8 cellular contexts compared by ENCODE assay signal in genomic region chr22:42344391-42344861, GRCh38.
DNase-seq lines count a peak whose midpoint lies in the region; ATAC-seq and TF ChIP-seq lines count a peak whose summit lies in the region.

No MANE protein-coding gene starts in this region.

- CTCF ChIA-PET in activated naive CD4-positive, alpha-beta T cell treated with anti-CD3 and anti-CD28 coated beads, Interleukin-2, amount 10 ng/mL, durations not matched to agents 7 days and 5 days (lab: Charles Lee) = no interaction called here

- H3K27ac Mint-ChIP-seq in activated naive CD4-positive, alpha-beta T cell treated with anti-CD3 and anti-CD28 coated beads, Interleukin-2, amount 10 ng/mL, durations not matched to agents 7 days and 5 days = no peak overlapping the region

- TF ChIP-seq POLR2A in breast epithelium (IDR thresholded peaks at IDR 0.05) (no peak), upper lobe of left lung (IDR thresholded peaks at IDR 0.05) (peak in 1 of 4 donors; percentile 34)

- no peak for TF ChIP-seq CTCF in breast epithelium (IDR thresholded peaks at IDR 0.05)
- no peak for TF ChIP-seq CTCF in left lung (IDR thresholded peaks at IDR 0.05)
- no peak for TF ChIP-seq CTCF in upper lobe of left lung (IDR thresholded peaks at IDR 0.05)

- H3K27ac ChIP-seq in breast epithelium (peak overlapping the region; percentile 65 to 85), left lung (no peak overlapping the region), upper lobe of left lung (peak overlapping the region; percentile 2 to 75 (median 36))

- DNase-seq in activated naive CD4-positive, alpha-beta T cell treated with anti-CD3 and anti-CD28 coated beads, Interleukin-2, amount 10 ng/mL, durations not matched to agents 7 days and 5 days = no peak
- no peak for DNase-seq in activated naive CD4-positive, alpha-beta T cell (lab: John Stamatoyannopoulos, UW)
- no peak for DNase-seq in breast epithelium (ENCODE audit: low spot score in 2 of 2)
- peak in 1 of 2 donors; percentile 53 for DNase-seq in left lung
- peak; percentile 50 to 86 for DNase-seq in upper lobe of left lung
- no peak for DNase-seq in stimulated activated naive CD4-positive, alpha-beta T cell treated with Interleukin-2 at 50 U/mL for 16 hours (lab: John Stamatoyannopoulos, UW)

- H3K27me3 ChIP-seq in breast epithelium = no peaks in the 10 kb centered on the region
- H3K27me3 ChIP-seq in left lung = peaks cover 0 to 64% of the 10 kb centered on the region in 2 donors
- peaks cover 0 to 3% (median 0%) of the 10 kb centered on the region in 4 donors for H3K27me3 ChIP-seq in upper lobe of left lung

- 48 to 60% methylated on average over 9 to 22 of the region's 27 CpGs for WGBS in upper lobe of left lung, 2 donors

- TF ChIP-seq EP300 in upper lobe of left lung (IDR thresholded peaks at IDR 0.05) = no peak

- H3K4me1 Mint-ChIP-seq in activated naive CD4-positive, alpha-beta T cell treated with anti-CD3 and anti-CD28 coated beads, Interleukin-2, amount 10 ng/mL, durations not matched to agents 7 days and 5 days = peaks cover 7% of the 10 kb centered on the region

- intact Hi-C loops in breast epithelium (cut with DNase I; ENCODE audit: low total_unique reads) = no loop called here
- intact Hi-C loops in left lung (cut with DNase I) = no loop called here

- no peaks in the 10 kb centered on the region for H3K9me3 Mint-ChIP-seq in activated naive CD4-positive, alpha-beta T cell treated with anti-CD3 and anti-CD28 coated beads, Interleukin-2, amount 10 ng/mL, durations not matched to agents 7 days and 5 days

- H3K4me3 Mint-ChIP-seq in activated naive CD4-positive, alpha-beta T cell treated with anti-CD3 and anti-CD28 coated beads, Interleukin-2, amount 10 ng/mL, durations not matched to agents 7 days and 5 days = peak overlapping the region; percentile 58

- H3K9me3 ChIP-seq in breast epithelium (no peaks in the 10 kb centered on the region), left lung (no peaks in the 10 kb centered on the region), upper lobe of left lung (no peaks in the 10 kb centered on the region)

- H3K36me3 Mint-ChIP-seq in activated naive CD4-positive, alpha-beta T cell treated with anti-CD3 and anti-CD28 coated beads, Interleukin-2, amount 10 ng/mL, durations not matched to agents 7 days and 5 days = no peaks in the 10 kb centered on the region

- peak overlapping the region; percentile 32 to 69 (median 46) for H3K4me3 ChIP-seq in breast epithelium
- H3K4me3 ChIP-seq in left lung = peak overlapping the region in 1 of 2 donors; percentile 5
- H3K4me3 ChIP-seq in upper lobe of left lung = peak overlapping the region in 3 of 4 donors; percentile 37 to 46 (median 39)

- peaks cover 58% of the 10 kb centered on the region for H3K27me3 Mint-ChIP-seq in activated naive CD4-positive, alpha-beta T cell treated with anti-CD3 and anti-CD28 coated beads, Interleukin-2, amount 10 ng/mL, durations not matched to agents 7 days and 5 days

- H3K36me3 ChIP-seq in breast epithelium = no peaks in the 10 kb centered on the region
- H3K36me3 ChIP-seq in left lung = no peaks in the 10 kb centered on the region
- no peaks in the 10 kb centered on the region for H3K36me3 ChIP-seq in upper lobe of left lung

- ATAC-seq in left lung (peak; percentile 67), upper lobe of left lung (ENCODE audit: low FRiP score in 2 of 2) (peak in 1 of 2 donors; percentile 50), GM18870 (IDR thresholded peaks at IDR 0.05; ENCODE audit: unreplicated experiment) (no peak), GM21786 (IDR thresholded peaks at IDR 0.05; ENCODE audit: unreplicated experiment) (no peak)

- H3K4me1 ChIP-seq in breast epithelium = peaks cover 0 to 5% of the 10 kb centered on the region in 2 donors
- peaks cover 0 to 3% of the 10 kb centered on the region in 2 donors for H3K4me1 ChIP-seq in left lung
- H3K4me1 ChIP-seq in upper lobe of left lung = peaks cover 0 to 24% (median 2%) of the 10 kb centered on the region in 4 donors

Comparison
In these comparisons a context has a peak if more than half of its experiments do, and no peak if none do; other contexts are left out.
1. DNase-seq: peak in upper lobe of left lung (2 of 2); none in activated naive CD4-positive, alpha-beta T cell treated with anti-CD3 and anti-CD28 coated beads, Interleukin-2, amount 10 ng/mL, durations not matched to agents 7 days and 5 days (single experiment), activated naive CD4-positive, alpha-beta T cell (0 of 4), breast epithelium (0 of 2) and stimulated activated naive CD4-positive, alpha-beta T cell treated with Interleukin-2 at 50 U/mL for 16 hours (single experiment).
2. H3K27ac ChIP-seq: peak in breast epithelium (2 of 2) and upper lobe of left lung (4 of 4); none in left lung (0 of 2).